In genomic region chr4:156778606-156779005, GRCh38 we compare ENCODE assay signal across 12 cellular contexts.
DNase-seq lines count a peak whose midpoint lies in the region; ATAC-seq and TF ChIP-seq lines count a peak whose summit lies in the region.
"Had no signal": no experiment of that assay in that cellular context is flagged by ENCODE, and none has a peak within 500 bp of the region (broad histone marks: within the 10 kb centered on the region; RNA-seq: fewer than 3 reads in every experiment).

No MANE protein-coding gene starts in this region.

- DNase-seq in AG20443 (ENCODE audit: low spot score) (peak; percentile 10), IMR-90 (peak; percentile 91), cardiac fibroblast (ENCODE audit: low read depth in 2 of 2) (peak; percentile 81 to 85), lower lobe of right lung (no peak), NCI-H524 treated with DMSO at 0.1 percent for 48 hours (lab: John Stamatoyannopoulos, UW) (no peak), NCI-H510A treated with DMSO at 0.1 percent for 48 hours (lab: John Stamatoyannopoulos, UW) (no peak), putamen (ENCODE audit: low spot score) (no peak)
- DNase-seq: activated CD8-positive, alpha-beta T cell treated with anti-CD3 and anti-CD28 coated beads for 36 hours; CD4-positive, CD25-positive, alpha-beta regulatory T cell; cerebellar nuclear complex had no signal

- BruUV-seq in IMR-90 (replicated peaks; lab: Mats Ljungman, UMichigan) = no TSS peak

- H4K20me1 ChIP-seq in IMR-90 (ENCODE audit: insufficient read depth, low read length) = no peaks in the 10 kb centered on the region

- H3K14ac ChIP-seq in IMR-90 (replicated peaks; ENCODE audit: low read depth, low read length) = no peak overlapping the region

- peak overlapping the region; percentile 94 for H2BK120ac ChIP-seq in IMR-90 (ENCODE audit: low read depth, low read length)

- H3K4me1 ChIP-seq in IMR-90 (ENCODE audit: control insufficient read depth, insufficient read depth, low read length) (peaks cover 19% of the 10 kb centered on the region), lower lobe of right lung (no peaks in the 10 kb centered on the region)

- no peak for TF ChIP-seq POLR2A in IMR-90 (IDR thresholded peaks at IDR 0.05; ENCODE audit: low read depth, low read length)

- POLR2A ChIA-PET in IMR-90 (lab: Charles Lee; ENCODE audit: unreplicated experiment) = no interaction called here

- CTCF ChIA-PET in IMR-90 (lab: Yijun Ruan, JAX) = no interaction called here

- H4K5ac ChIP-seq in IMR-90 (ENCODE audit: low read depth, low read length) = no peak overlapping the region

- H4K8ac ChIP-seq in IMR-90 (ENCODE audit: low read depth in 2 of 2, low read length in 2 of 2) = peak overlapping the region in 1 of 2 experiments; percentile 86; a peak in 1 of 4 replicates

- peak overlapping the region; percentile 95; the same call in 1 of the 2 replicates for H3K4ac ChIP-seq in IMR-90 (ENCODE audit: low read depth, low read length)

- dilution Hi-C loops in IMR-90 (cut with HindIII; ENCODE audit: low sequenced_read_pairs, unreplicated experiment) = no loop called here

- no peaks in the 10 kb centered on the region for H3K36me3 ChIP-seq in IMR-90 (ENCODE audit: control insufficient read depth, insufficient read depth, low read length)
- H3K36me3 ChIP-seq in lower lobe of right lung = no peaks in the 10 kb centered on the region

- peak overlapping the region; percentile 78; the same call in 1 of the 2 replicates for H3K27ac ChIP-seq in IMR-90 (ENCODE audit: insufficient read depth, low read length)
- no peak overlapping the region for H3K27ac ChIP-seq in lower lobe of right lung

- H3K4me3 ChIP-seq in IMR-90 (ENCODE audit: insufficient read depth, low read depth, low read length) (no peak overlapping the region), cardiac fibroblast (replicated peaks in 1 of 2; ENCODE audit: low read depth in 2 of 2, low read length in 2 of 2) (no peak overlapping the region), lower lobe of right lung (no peak overlapping the region)

- no peak overlapping the region for H2AK9ac ChIP-seq in IMR-90 (replicated peaks; ENCODE audit: low read depth, low read length, poor library complexity)

- H3K27me3 ChIP-seq in IMR-90 (ENCODE audit: control insufficient read depth, insufficient read depth, low read length) (no peaks in the 10 kb centered on the region), lower lobe of right lung (ENCODE audit: low read depth) (no peaks in the 10 kb centered on the region)

- no peak overlapping the region for H3K56ac ChIP-seq in IMR-90 (ENCODE audit: extremely low read depth, insufficient read depth, low read length)

- H2BK5ac ChIP-seq in IMR-90 (ENCODE audit: low read depth, low read length, poor library complexity, severe bottlenecking) = peak overlapping the region; percentile 95

- no CpG with 5 or more reads among the region's 1 CpG for WGBS in IMR-90 (ENCODE audit: extremely low coverage in 2 of 2, insufficient read length in 1 of 2), 2 experiments

- peaks cover 3% of the 10 kb centered on the region; the same call in 1 of the 2 replicates for H3K9me1 ChIP-seq in IMR-90 (ENCODE audit: insufficient read depth, low read length)

- in situ Hi-C loops in IMR-90 (cut with MboI; ENCODE audit: low sequenced_read_pairs) = loop anchor here (10.0 kb wide), 1 partner anchor 186 kb away; no protein-coding TSS in a partner anchor

- TF ChIP-seq CTCF in IMR-90 (conservative IDR thresholded peaks at IDR 0.05; ENCODE audit: low read depth, low read length) = no peak
- no peak for TF ChIP-seq CTCF in cardiac fibroblast (IDR thresholded peaks at IDR 0.05; ENCODE audit: low read depth, low read length)
- no peak for TF ChIP-seq CTCF in lower lobe of right lung (IDR thresholded peaks at IDR 0.05)

- H2BK20ac ChIP-seq in IMR-90 (ENCODE audit: low read depth, low read length) = peak overlapping the region; percentile 88; the same call in 1 of the 2 replicates

- H3K23ac ChIP-seq in IMR-90 (ENCODE audit: low read depth, low read length) = no peak overlapping the region

- peak; percentile 31 for ATAC-seq in IMR-90 (ENCODE audit: low read depth)
- ATAC-seq in lower lobe of right lung = peak; percentile 61 to 64
- ATAC-seq in HG03571 (IDR thresholded peaks at IDR 0.05; ENCODE audit: unreplicated experiment) = no peak
- ATAC-seq: activated CD8-positive, alpha-beta T cell treated with anti-CD3 and anti-CD28 coated beads for 36 hours; esophagus mucosa had no signal

- TF ChIP-seq RAD21 in IMR-90 (IDR thresholded peaks at IDR 0.05; ENCODE audit: low read length) = no peak

- intact Hi-C loops in IMR-90 (cut with micrococcal nuclease) (loop anchor here (2.0 to 10.0 kb wide), 4 partner anchors 169 to 614 kb away; no protein-coding TSS in a partner anchor), lower lobe of right lung (cut with DNase I) (no loop called here)

- H3K9me3 ChIP-seq in IMR-90 (ENCODE audit: control insufficient read depth, insufficient read depth, low read length) (no peaks in the 10 kb centered on the region), lower lobe of right lung (no peaks in the 10 kb centered on the region)

- no peak overlapping the region for H4K91ac ChIP-seq in IMR-90 (ENCODE audit: insufficient read depth, low read depth, low read length)

- no peak overlapping the region for H2AK5ac ChIP-seq in IMR-90 (ENCODE audit: low read depth, low read length)

- no peak overlapping the region for H3K9ac ChIP-seq in IMR-90 (ENCODE audit: low read depth, low read length)

- no peak overlapping the region; the same call in 1 of the 2 replicates for H3K4me2 ChIP-seq in IMR-90 (ENCODE audit: low read depth, low read length)

- peak overlapping the region; percentile 87 for H3K18ac ChIP-seq in IMR-90 (ENCODE audit: low read depth, low read length)

- H2BK15ac ChIP-seq in IMR-90 (ENCODE audit: low read depth, low read length) = no peak overlapping the region

- H2AFZ ChIP-seq in IMR-90 (replicated peaks; ENCODE audit: low read length, poor library complexity) = no peak overlapping the region

- peaks cover 16 to 32% of the 10 kb centered on the region in 2 experiments for H3K79me1 ChIP-seq in IMR-90 (ENCODE audit: low read depth in 1 of 2, low read length in 2 of 2)

TF ChIP-seq in IMR-90, 13 proteins besides CTCF, POLR2A, EP300 and RAD21:
- TF ChIP-seq SMC3 (IDR thresholded peaks at IDR 0.05; ENCODE audit: low read depth, low read length) = no peak
- TF ChIP-seq BHLHE40 (IDR thresholded peaks at IDR 0.05; ENCODE audit: low read depth, low read length) = no peak
- 0 out of 2 replicates have a peak, but pooled peaks have one; percentile 6 for TF ChIP-seq MAFK (IDR thresholded peaks at IDR 0.05; ENCODE audit: low read depth, low read length)
- TF ChIP-seq, protein P1, sequence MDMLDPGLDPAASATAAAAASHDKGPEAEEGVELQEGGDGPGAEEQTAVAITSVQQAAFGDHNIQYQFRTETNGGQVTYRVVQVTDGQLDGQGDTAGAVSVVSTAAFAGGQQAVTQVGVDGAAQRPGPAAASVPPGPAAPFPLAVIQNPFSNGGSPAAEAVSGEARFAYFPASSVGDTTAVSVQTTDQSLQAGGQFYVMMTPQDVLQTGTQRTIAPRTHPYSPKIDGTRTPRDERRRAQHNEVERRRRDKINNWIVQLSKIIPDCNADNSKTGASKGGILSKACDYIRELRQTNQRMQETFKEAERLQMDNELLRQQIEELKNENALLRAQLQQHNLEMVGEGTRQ (IDR thresholded peaks at IDR 0.05; ENCODE audit: low read depth, low read length) = no peak
- TF ChIP-seq CHD1 (IDR thresholded peaks at IDR 0.05; ENCODE audit: low read depth, low read length) = no peak
- TF ChIP-seq FOS (IDR thresholded peaks at IDR 0.05; ENCODE audit: low read depth, low read length) = 0 out of 2 replicates have a peak, but pooled peaks have one; percentile 11
- TF ChIP-seq MAZ (IDR thresholded peaks at IDR 0.05; ENCODE audit: borderline replicate concordance, low read depth, low read length) = no peak
- TF ChIP-seq ELK1 (IDR thresholded peaks at IDR 0.05; ENCODE audit: borderline replicate concordance, low read depth, low read length) = no peak
- peak; percentile 98 for TF ChIP-seq CEBPB (IDR thresholded peaks at IDR 0.05; ENCODE audit: low read depth, low read length)
- TF ChIP-seq NFE2L2 (IDR thresholded peaks at IDR 0.05; ENCODE audit: low read depth, low read length) = no peak

Comparison
In these comparisons a context has a peak if more than half of its experiments do, and no peak if none do; other contexts are left out.
1. DNase-seq: peak in AG20443 (single experiment), IMR-90 (single experiment) and cardiac fibroblast (2 of 2); none in lower lobe of right lung (single experiment), NCI-H524 treated with DMSO at 0.1 percent for 48 hours (single experiment), NCI-H510A treated with DMSO at 0.1 percent for 48 hours (single experiment) and putamen (single experiment).